Comparison of ENCODE assay signal across 11 cellular contexts in the genomic region with DNA sequence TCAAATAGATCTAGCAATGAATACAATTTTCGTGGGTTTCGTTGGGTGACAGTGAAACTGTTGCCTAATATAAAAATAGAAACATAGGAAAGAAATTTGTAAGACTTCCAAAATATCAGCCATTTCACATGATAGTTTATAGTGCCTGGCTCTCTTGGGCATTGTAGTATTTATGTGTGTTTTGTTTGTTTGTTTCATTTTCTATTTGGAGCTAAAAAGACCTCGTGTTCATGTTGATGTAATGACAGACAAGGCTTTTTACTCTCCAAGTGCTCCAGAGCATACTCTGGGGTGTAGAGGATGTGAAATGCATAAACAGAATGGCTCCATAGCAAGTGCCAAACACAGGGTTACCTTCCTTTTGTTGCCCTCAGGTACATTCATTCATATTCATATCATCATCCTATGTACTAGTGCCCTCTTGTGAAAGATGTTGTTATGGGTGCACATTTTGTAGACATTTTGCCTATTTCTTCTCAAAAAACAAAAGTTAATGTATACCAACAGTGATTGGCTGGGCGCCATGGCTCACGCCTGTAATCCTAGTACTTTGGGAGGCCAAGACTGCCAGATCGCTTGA.
A peak's percentile ranks its signal among the peaks of the same experiment; 100 is the strongest.
DNase-seq lines count a peak whose midpoint lies in the region; ATAC-seq and TF ChIP-seq lines count a peak whose summit lies in the region.
"Had no signal": no experiment of that assay in that cellular context is flagged by ENCODE, and none has a peak within 500 bp of the region (broad histone marks: within the 10 kb centered on the region; RNA-seq: fewer than 3 reads in every experiment).

No MANE protein-coding gene starts in this region.

- no peak overlapping the region for H3K4me3 ChIP-seq in cardiac muscle cell
- H3K4me3 ChIP-seq in tibial nerve, result peak overlapping the region in 2 of 4 donors; percentile 9 to 17

- H3K27me3 ChIP-seq in cardiac muscle cell, result no peaks in the 10 kb centered on the region
- H3K27me3 ChIP-seq in tibial nerve, result peaks cover 0 to 14% of the 10 kb centered on the region in 2 donors

- TF ChIP-seq EP300 in tibial nerve (IDR thresholded peaks at IDR 0.05), result no peak

- DNase-seq in cardiac muscle cell (ENCODE audit: low read depth in 1 of 2, low spot score in 1 of 2) (no peak), left ventricle myocardium superior (no peak), SW480 (ENCODE audit: low spot score) (peak; percentile 17), superior temporal gyrus (ENCODE audit: extremely low spot score) (peak; percentile 15), ecto neural progenitor cell (ENCODE audit: low spot score) (no peak), tibial nerve (ENCODE audit: low spot score in 2 of 2) (no peak)
- DNase-seq: activated CD8-positive, alpha-beta memory T cell treated with anti-CD3 and anti-CD28 coated beads, Interleukin-2, amount 50 U/mL, for 4 hours; stimulated activated naive CD4-positive, alpha-beta T cell had no signal

- H3K36me3 ChIP-seq in cardiac muscle cell (no peaks in the 10 kb centered on the region), tibial nerve (no peaks in the 10 kb centered on the region)

- H3K4me1 ChIP-seq in cardiac muscle cell (ENCODE audit: low read depth) (peaks cover 13% of the 10 kb centered on the region), tibial nerve (no peaks in the 10 kb centered on the region)

- no peak for TF ChIP-seq POLR2A in tibial nerve (IDR thresholded peaks at IDR 0.05)

- H3K9me3 ChIP-seq in cardiac muscle cell (ENCODE audit: low read depth), result no peaks in the 10 kb centered on the region
- no peaks in the 10 kb centered on the region for H3K9me3 ChIP-seq in tibial nerve

- 38 to 39% methylated on average over 5 to 6 of the region's 6 CpGs for WGBS in tibial nerve, 2 donors

- ATAC-seq in left ventricle myocardium superior (no peak), HG03066 (IDR thresholded peaks at IDR 0.05; ENCODE audit: low read depth, unreplicated experiment) (peak; percentile 88), HG02623 (IDR thresholded peaks at IDR 0.05; ENCODE audit: unreplicated experiment) (no peak)

- intact Hi-C loops in left ventricle myocardium superior (cut with micrococcal nuclease), result no loop called here

- TF ChIP-seq CTCF in cardiac muscle cell (IDR thresholded peaks at IDR 0.05; ENCODE audit: low read depth, low read length), result no peak
- TF ChIP-seq CTCF in tibial nerve (IDR thresholded peaks at IDR 0.05), result no peak

- H3K27ac ChIP-seq in cardiac muscle cell, result peak overlapping the region; percentile 71
- H3K27ac ChIP-seq in tibial nerve, result no peak overlapping the region
- H3K27ac ChIP-seq: RWPE1 had no signal

Comparison
In these comparisons a context has a peak if more than half of its experiments do, and no peak if none do; other contexts are left out.
1. DNase-seq: peak in SW480 (single experiment) and superior temporal gyrus (single experiment); none in cardiac muscle cell (0 of 2), left ventricle myocardium superior (single experiment), ecto neural progenitor cell (single experiment) and tibial nerve (0 of 2).